ENCODE assay signal across 8 cellular contexts in genomic region chr1:155228096-155228427, GRCh38. TPM values are rescaled to one million over a fixed set of nuclear protein-coding genes. Genes with fewer than 3 reads are reported as not detected.
A peak's percentile ranks its signal among the peaks of the same experiment; 100 is the strongest.
DNase-seq lines count a peak whose midpoint lies in the region; ATAC-seq and TF ChIP-seq lines count a peak whose summit lies in the region.

No MANE protein-coding gene starts in this region.

- TF ChIP-seq CTCF in OCI-LY3 (IDR thresholded peaks at IDR 0.05; ENCODE audit: low read depth, low read length): no peak

- H3K9ac ChIP-seq in OCI-LY3 (ENCODE audit: low read length): peak overlapping the region; percentile 86
- H3K9ac ChIP-seq in endocrine pancreas (ENCODE audit: control insufficient read depth, insufficient read depth, low read length): peak overlapping the region; percentile 3
- peak overlapping the region; percentile 63 for H3K9ac ChIP-seq in neuronal stem cell (ENCODE audit: low read depth, low read length, poor library complexity)

- no peak overlapping the region for H2BK15ac ChIP-seq in neuronal stem cell (ENCODE audit: low read length)

- no peak for DNase-seq in CD4-positive, CD25-positive, alpha-beta regulatory T cell
- DNase-seq in neuronal stem cell (ENCODE audit: low spot score) (no peak), NCI-H510A (lab: John Stamatoyannopoulos, UW) (no peak), HT-29 (ENCODE audit: low spot score) (no peak), NCI-H345 treated with DMSO at 0.1 percent for 48 hours (lab: John Stamatoyannopoulos, UW; ENCODE audit: unreplicated experiment) (no peak), hypothalamus (lab: John Stamatoyannopoulos, UW) (no peak)

- H3K36me3 Mint-ChIP-seq in CD4-positive, CD25-positive, alpha-beta regulatory T cell: no peaks in the 10 kb centered on the region

- H3K36me3 ChIP-seq in CD4-positive, CD25-positive, alpha-beta regulatory T cell (ENCODE audit: control insufficient read depth, insufficient read depth, low read length): no peaks in the 10 kb centered on the region
- peaks cover 6% of the 10 kb centered on the region for H3K36me3 ChIP-seq in OCI-LY3 (replicated peaks; ENCODE audit: low read depth, low read length)
- H3K36me3 ChIP-seq in endocrine pancreas (ENCODE audit: control insufficient read depth, insufficient read depth, low read length): no peaks in the 10 kb centered on the region
- H3K36me3 ChIP-seq in neuronal stem cell (replicated peaks in 1 of 2; ENCODE audit: control insufficient read depth in 2 of 2, insufficient read depth in 2 of 2, low read length in 2 of 2): peaks cover 3 to 27% of the 10 kb centered on the region in 2 donors

- H4K20me1 ChIP-seq in OCI-LY3 (ENCODE audit: insufficient read depth, low read length): no peaks in the 10 kb centered on the region

- peaks cover 3% of the 10 kb centered on the region for H3K79me1 ChIP-seq in neuronal stem cell (ENCODE audit: low read depth, low read length)

- no peak overlapping the region for H4K91ac ChIP-seq in neuronal stem cell (ENCODE audit: low read depth, low read length, poor library complexity)

- peak overlapping the region; percentile 21 for H4K8ac ChIP-seq in neuronal stem cell (ENCODE audit: low read depth, low read length)

- H3K4me3 ChIP-seq in CD4-positive, CD25-positive, alpha-beta regulatory T cell (ENCODE audit: low read depth, low read length): peak overlapping the region; percentile 90
- H3K4me3 ChIP-seq in OCI-LY3 (ENCODE audit: low read length): peak overlapping the region; percentile 78
- no peak overlapping the region for H3K4me3 ChIP-seq in endocrine pancreas (ENCODE audit: control insufficient read depth, insufficient read depth, low read length)
- H3K4me3 ChIP-seq in neuronal stem cell (ENCODE audit: low read length in 2 of 2): peak overlapping the region in 1 of 2 donors; percentile 54

- H2BK12ac ChIP-seq in neuronal stem cell (ENCODE audit: low read length): no peak overlapping the region

- H2AFZ ChIP-seq in OCI-LY3 (ENCODE audit: low read depth, low read length) (peak overlapping the region; percentile 52), neuronal stem cell (ENCODE audit: low read length) (peak overlapping the region; percentile 79)

- H3K4ac ChIP-seq in neuronal stem cell (ENCODE audit: low read length): no peak overlapping the region

- WGBS in neuronal stem cell (ENCODE audit: extremely low coverage in 2 of 2, insufficient read length in 2 of 2, insufficient replicate concordance in 1 of 2), 2 donors: no CpG with 5 or more reads among the region's 9 CpGs

- no peak overlapping the region for H2BK120ac ChIP-seq in neuronal stem cell (ENCODE audit: low read depth, low read length)

- peaks cover 23% of the 10 kb centered on the region for H3K4me1 ChIP-seq in CD4-positive, CD25-positive, alpha-beta regulatory T cell (ENCODE audit: control insufficient read depth, insufficient read depth, low read length, poor library complexity, severe bottlenecking)
- H3K4me1 ChIP-seq in OCI-LY3 (ENCODE audit: low read length) (peaks cover 16% of the 10 kb centered on the region), endocrine pancreas (ENCODE audit: control insufficient read depth, insufficient read depth, low read length) (no peaks in the 10 kb centered on the region), neuronal stem cell (ENCODE audit: control insufficient read depth in 2 of 2, insufficient read depth in 1 of 2, low read depth in 1 of 2, low read length in 2 of 2) (peaks cover 12% of the 10 kb centered on the region in 2 donors)

- no peak overlapping the region for H2AK5ac ChIP-seq in neuronal stem cell (ENCODE audit: low read depth, low read length)

- H3K27me3 ChIP-seq in CD4-positive, CD25-positive, alpha-beta regulatory T cell (ENCODE audit: control insufficient read depth, insufficient read depth, low read length): no peaks in the 10 kb centered on the region
- H3K27me3 ChIP-seq in OCI-LY3 (ENCODE audit: low read depth, low read length) (no peaks in the 10 kb centered on the region), endocrine pancreas (ENCODE audit: control insufficient read depth, insufficient read depth, low read length) (no peaks in the 10 kb centered on the region), neuronal stem cell (ENCODE audit: control insufficient read depth in 3 of 3, insufficient read depth in 3 of 3, low read depth in 1 of 3, low read length in 3 of 3) (no peaks in the 10 kb centered on the region)

- peak overlapping the region; percentile 39 for H3K18ac ChIP-seq in neuronal stem cell (ENCODE audit: low read length)

- peak overlapping the region; percentile 86 to 97 (median 92) for H3K4me3 Mint-ChIP-seq in CD4-positive, CD25-positive, alpha-beta regulatory T cell

- no peaks in the 10 kb centered on the region for H3K9me3 ChIP-seq in CD4-positive, CD25-positive, alpha-beta regulatory T cell (ENCODE audit: control insufficient read depth in 2 of 2, low read length in 2 of 2)
- H3K9me3 ChIP-seq in OCI-LY3 (ENCODE audit: insufficient read depth, low read length) (no peaks in the 10 kb centered on the region), endocrine pancreas (ENCODE audit: control insufficient read depth, low read length) (no peaks in the 10 kb centered on the region), neuronal stem cell (replicated peaks in 1 of 2; ENCODE audit: control insufficient read depth in 2 of 2, insufficient read depth in 1 of 2, low read depth in 1 of 2, low read length in 2 of 2) (no peaks in the 10 kb centered on the region)

- peaks cover 12 to 35% (median 15%) of the 10 kb centered on the region in 4 donors for H3K4me1 Mint-ChIP-seq in CD4-positive, CD25-positive, alpha-beta regulatory T cell

- no peak overlapping the region for H3K23ac ChIP-seq in neuronal stem cell (ENCODE audit: low read depth, low read length, poor library complexity)

- H3K79me2 ChIP-seq in OCI-LY3 (ENCODE audit: low read length): peaks cover 19% of the 10 kb centered on the region

- H3K9me3 Mint-ChIP-seq in CD4-positive, CD25-positive, alpha-beta regulatory T cell: no peaks in the 10 kb centered on the region

- peak overlapping the region; percentile 84 to 97 (median 94) for H3K27ac Mint-ChIP-seq in CD4-positive, CD25-positive, alpha-beta regulatory T cell

- H2BK5ac ChIP-seq in neuronal stem cell (ENCODE audit: low read length): no peak overlapping the region

- no peak for ATAC-seq in CD4-positive, CD25-positive, alpha-beta regulatory T cell (ENCODE audit: low read depth in 2 of 2)

- H3K4me2 ChIP-seq in OCI-LY3 (ENCODE audit: low read length) (peak overlapping the region; percentile 94), neuronal stem cell (ENCODE audit: insufficient read depth, low read length, poor library complexity, severe bottlenecking) (peak overlapping the region; percentile 63)

- H3K27ac ChIP-seq in CD4-positive, CD25-positive, alpha-beta regulatory T cell (ENCODE audit: insufficient read depth, low read length, poor library complexity, severe bottlenecking): peak overlapping the region; percentile 83
- H3K27ac ChIP-seq in OCI-LY3 (ENCODE audit: low read length) (peak overlapping the region; percentile 68), neuronal stem cell (replicated peaks; ENCODE audit: low read length) (peak overlapping the region; percentile 85)

- no peaks in the 10 kb centered on the region for H3K27me3 Mint-ChIP-seq in CD4-positive, CD25-positive, alpha-beta regulatory T cell

- no peak overlapping the region for H3K14ac ChIP-seq in neuronal stem cell (ENCODE audit: low read length)

RNA-seq across cellular contexts. Expression of gene MTX1, which starts 19.6 kb away (rescaled TPM):
- 18.4 TPM for total RNA-seq in CD4-positive, CD25-positive, alpha-beta regulatory T cell
- 10 to 100 TPM; 44.3 to 52.2 (median 49.0) TPM for polyA plus RNA-seq in CD4-positive, CD25-positive, alpha-beta regulatory T cell
- 28.8 TPM for polyA plus RNA-seq in neuronal stem cell (2013, experiment 1 of 2)
- polyA plus RNA-seq in neuronal stem cell (2013, experiment 2 of 2): 29.5 TPM
- total RNA-seq in HT-29 (2014; rRNA removed; shearing (Covaris generic)): 72.2 and 86.8 TPM in 2 replicates

RNA-seq across cellular contexts. Expression of gene THBS3, which starts 20.4 kb away (rescaled TPM):
- 18.4 TPM for total RNA-seq in CD4-positive, CD25-positive, alpha-beta regulatory T cell
- polyA plus RNA-seq in CD4-positive, CD25-positive, alpha-beta regulatory T cell: 1 to 10 TPM; 2.7 to 4.1 (median 3.7) TPM
- polyA plus RNA-seq in neuronal stem cell (2013, experiment 1 of 2): 25.0 TPM
- polyA plus RNA-seq in neuronal stem cell (2013, experiment 2 of 2): 25.1 TPM
- 4.2 and 7.6 TPM in 2 replicates for total RNA-seq in HT-29 (2014; rRNA removed; shearing (Covaris generic))

RNA-seq across cellular contexts. Expression of gene ENTREP3, which starts 27.2 kb away (rescaled TPM):
- total RNA-seq in CD4-positive, CD25-positive, alpha-beta regulatory T cell: 7.8 TPM
- under 1 TPM; 0.57 to 0.97 (median 0.72) TPM for polyA plus RNA-seq in CD4-positive, CD25-positive, alpha-beta regulatory T cell
- 55.8 TPM for polyA plus RNA-seq in neuronal stem cell (2013, experiment 1 of 2)
- polyA plus RNA-seq in neuronal stem cell (2013, experiment 2 of 2): 56.4 TPM
- total RNA-seq in HT-29 (2014; rRNA removed; shearing (Covaris generic)): 8.6 and 12.6 TPM in 2 replicates

RNA-seq across cellular contexts. Expression of gene SCAMP3, which starts 34.1 kb away (rescaled TPM):
- total RNA-seq in CD4-positive, CD25-positive, alpha-beta regulatory T cell: 57.3 TPM
- 100 to 1,000 TPM; 110 to 150 (median 141) TPM for polyA plus RNA-seq in CD4-positive, CD25-positive, alpha-beta regulatory T cell
- 59.0 TPM for polyA plus RNA-seq in neuronal stem cell (2013, experiment 1 of 2)
- 58.9 TPM for polyA plus RNA-seq in neuronal stem cell (2013, experiment 2 of 2)
- 112 and 114 TPM in 2 replicates for total RNA-seq in HT-29 (2014; rRNA removed; shearing (Covaris generic))

RNA-seq across cellular contexts. Expression of gene CLK2, which starts 45.2 kb away (rescaled TPM):
- 76.6 TPM for total RNA-seq in CD4-positive, CD25-positive, alpha-beta regulatory T cell
- 10 to 100 TPM; 11.4 to 17.4 (median 15.5) TPM for polyA plus RNA-seq in CD4-positive, CD25-positive, alpha-beta regulatory T cell
- 55.4 TPM for polyA plus RNA-seq in neuronal stem cell (2013, experiment 1 of 2)
- polyA plus RNA-seq in neuronal stem cell (2013, experiment 2 of 2): 54.0 TPM
- total RNA-seq in HT-29 (2014; rRNA removed; shearing (Covaris generic)): 29.3 and 35.2 TPM in 2 replicates

Comparison
In these comparisons a context has a peak if more than half of its experiments do, and no peak if none do; other contexts are left out.
1. H3K9ac ChIP-seq: peak in every context shown above with its lines; median percentile 86 in OCI-LY3; 63 in neuronal stem cell; 3 in endocrine pancreas.